Comparison of ENCODE assay signal across 18 cellular contexts in genomic region chr4:159279084-159279483, GRCh38.
DNase-seq lines count a peak whose midpoint lies in the region; ATAC-seq and TF ChIP-seq lines count a peak whose summit lies in the region.
"Had no signal": no experiment of that assay in that cellular context is flagged by ENCODE, and none has a peak within 500 bp of the region (broad histone marks: within the 10 kb centered on the region; RNA-seq: fewer than 3 reads in every experiment).

No MANE protein-coding gene starts in this region.

- TF ChIP-seq CTCF in right atrium auricular region (IDR thresholded peaks at IDR 0.05), result peak in 1 of 2 donors; percentile 9

- H3K9me3 ChIP-seq in right atrium auricular region, result no peaks in the 10 kb centered on the region
- no peaks in the 10 kb centered on the region for H3K9me3 ChIP-seq in subcutaneous abdominal adipose tissue (ENCODE audit: control insufficient read depth in 5 of 5, low read length in 5 of 5)

- H3K4me1 ChIP-seq in right atrium auricular region (peaks cover 0 to 24% of the 10 kb centered on the region in 2 donors), subcutaneous abdominal adipose tissue (ENCODE audit: control insufficient read depth in 5 of 5, insufficient read depth in 5 of 5, low read length in 5 of 5) (peaks cover 0 to 10% (median 4%) of the 10 kb centered on the region in 5 donors)

- peak; percentile 32 for ATAC-seq in esophagus mucosa
- ATAC-seq: HCT116 had no signal

- H3K27me3 ChIP-seq in right atrium auricular region, result no peaks in the 10 kb centered on the region
- no peaks in the 10 kb centered on the region for H3K27me3 ChIP-seq in subcutaneous abdominal adipose tissue (ENCODE audit: control insufficient read depth in 5 of 5, insufficient read depth in 4 of 5, low read length in 5 of 5)

- H3K36me3 ChIP-seq in right atrium auricular region (no peaks in the 10 kb centered on the region), subcutaneous abdominal adipose tissue (ENCODE audit: control insufficient read depth in 5 of 5, insufficient read depth in 5 of 5, low read length in 5 of 5) (no peaks in the 10 kb centered on the region)

- H3K9ac ChIP-seq in subcutaneous abdominal adipose tissue (ENCODE audit: low read length in 5 of 5), result no peak overlapping the region
- H3K9ac ChIP-seq: GM23248 had no signal

- no peak overlapping the region for H3K4me3 ChIP-seq in right atrium auricular region
- no peak overlapping the region for H3K4me3 ChIP-seq in subcutaneous abdominal adipose tissue (ENCODE audit: low read depth in 1 of 5, low read length in 5 of 5)
- H3K4me3 ChIP-seq: GM23248 had no signal

- DNase-seq in DMS53 (lab: John Stamatoyannopoulos, UW) (peak; percentile 33), DMS53 treated with DMSO at 0.1 percent for 48 hours (lab: John Stamatoyannopoulos, UW; ENCODE audit: unreplicated experiment) (no peak), right atrium auricular region (ENCODE audit: low spot score) (no peak), islet precursor cell (no peak), mesenteric fat pad (ENCODE audit: low spot score) (no peak)
- no peak for DNase-seq in activated naive CD4-positive, alpha-beta T cell treated with anti-CD3 and anti-CD28 coated beads, Interleukin-2, amount 50 U/mL, for 16 hours
- DNase-seq: AML-193; GM23248; NCI-H1105; NCI-H2081; NCI-H446 treated with DMSO at 0.1 percent for 48 hours; NK-92 treated with Interleukin-12 subunit alpha and Interleukin-12 subunit beta, amount 100 ng/mL, for 24 hours; SIG-M5 had no signal

- peak overlapping the region; percentile 7 to 34 for H3K27ac ChIP-seq in right atrium auricular region
- peak overlapping the region; percentile 17 for H3K27ac ChIP-seq in subcutaneous abdominal adipose tissue (ENCODE audit: low read depth, low read length)
- H3K27ac ChIP-seq: 22Rv1, C4-2B, GM23248 had no signal
